ENCODE assay signal across 8 cellular contexts in genomic region chr16:68470461-68471150, GRCh38. TPM values are rescaled to one million over a fixed set of nuclear protein-coding genes. Genes with fewer than 3 reads are reported as not detected.
DNase-seq lines count a peak whose midpoint lies in the region; ATAC-seq, FAIRE-seq and TF ChIP-seq lines count a peak whose summit lies in the region.

No MANE protein-coding gene starts in this region.

- H3K4me2 ChIP-seq in astrocyte (ENCODE audit: low read length) = no peak overlapping the region
- peak overlapping the region; percentile 76 for H3K4me2 ChIP-seq in osteoblast (ENCODE audit: insufficient read depth, low read length)

- TF ChIP-seq CTCF in astrocyte (IDR thresholded peaks at IDR 0.05; ENCODE audit: insufficient read depth, low read depth, low read length) (no peak), osteoblast (IDR thresholded peaks at IDR 0.05; ENCODE audit: extremely low read depth, low read depth, low read length) (no peak), ovary (IDR thresholded peaks at IDR 0.05) (no peak)

- peaks cover 4% of the 10 kb centered on the region for H3K9me3 Mint-ChIP-seq in astrocyte (ENCODE audit: unreplicated experiment)

- FAIRE-seq in astrocyte (lab: Jason Lieb, UNC) = no peak

- peak; percentile 65 for TF ChIP-seq POLR2A in GM18505 (IDR thresholded peaks at IDR 0.05; ENCODE audit: borderline replicate concordance, extremely low read depth, insufficient read depth, insufficient read length)
- no peak for TF ChIP-seq POLR2A in ovary (IDR thresholded peaks at IDR 0.05)

- ATAC-seq in GM18505 (IDR thresholded peaks at IDR 0.05; ENCODE audit: unreplicated experiment) (peak; percentile 77), GM21529 (IDR thresholded peaks at IDR 0.05; ENCODE audit: unreplicated experiment) (peak; percentile 92)

- no peaks in the 10 kb centered on the region for H3K36me3 ChIP-seq in KOPT-K1 (ENCODE audit: insufficient read depth, low read length)
- no peaks in the 10 kb centered on the region for H3K36me3 ChIP-seq in astrocyte (ENCODE audit: insufficient read depth, low read length)
- H3K36me3 ChIP-seq in osteoblast (ENCODE audit: insufficient read depth, low read length) = no peaks in the 10 kb centered on the region
- no peaks in the 10 kb centered on the region for H3K36me3 ChIP-seq in ovary

- peaks cover 60% of the 10 kb centered on the region for H3K27me3 Mint-ChIP-seq in astrocyte (ENCODE audit: low read depth, unreplicated experiment)

- no peaks in the 10 kb centered on the region for H3K4me1 Mint-ChIP-seq in astrocyte (ENCODE audit: low read depth, unreplicated experiment)

- no peak for DNase-seq in astrocyte (ENCODE audit: low read depth)
- DNase-seq in osteoblast (ENCODE audit: insufficient read length, low spot score, missing footprints) = peak; percentile 37
- no peak for DNase-seq in NCI-H1436 treated with DMSO at 0.1 percent for 48 hours (lab: John Stamatoyannopoulos, UW)
- DNase-seq in T-helper 9 cell = no peak
- DNase-seq in ovary = no peak

- no peaks in the 10 kb centered on the region for H3K36me3 Mint-ChIP-seq in astrocyte (ENCODE audit: low read depth, unreplicated experiment)

- no peak for TF ChIP-seq EP300 in ovary (IDR thresholded peaks at IDR 0.05)

- peaks cover 23% of the 10 kb centered on the region for H3K27me3 ChIP-seq in astrocyte (ENCODE audit: insufficient read depth, low read length)
- peaks cover 38% of the 10 kb centered on the region for H3K27me3 ChIP-seq in osteoblast (ENCODE audit: insufficient read depth, low read length)
- H3K27me3 ChIP-seq in ovary = no peaks in the 10 kb centered on the region

- H2AFZ ChIP-seq in astrocyte (ENCODE audit: low read depth, low read length) (peak overlapping the region; percentile 16), osteoblast (ENCODE audit: low read length) (no peak overlapping the region)

- H3K9me3 ChIP-seq in KOPT-K1 (ENCODE audit: insufficient read depth, low read length, poor library complexity, severe bottlenecking) (no peaks in the 10 kb centered on the region), astrocyte (ENCODE audit: insufficient read depth, low read depth, low read length) (peaks cover 2% of the 10 kb centered on the region), osteoblast (ENCODE audit: low read depth, low read length) (no peaks in the 10 kb centered on the region), ovary (no peaks in the 10 kb centered on the region)

- H3K27ac Mint-ChIP-seq in astrocyte (ENCODE audit: unreplicated experiment) = no peak overlapping the region

- H4K20me1 ChIP-seq in astrocyte (ENCODE audit: insufficient read depth, low read length) (no peaks in the 10 kb centered on the region), osteoblast (ENCODE audit: insufficient read depth, low read length) (no peaks in the 10 kb centered on the region)

- H3K4me1 ChIP-seq in astrocyte (ENCODE audit: insufficient read depth, low read length) (no peaks in the 10 kb centered on the region), osteoblast (ENCODE audit: insufficient read depth, low read length) (no peaks in the 10 kb centered on the region), ovary (ENCODE audit: insufficient read depth) (peaks cover 5% of the 10 kb centered on the region)

- peak overlapping the region; percentile 67 for H3K27ac ChIP-seq in KOPT-K1 (ENCODE audit: low read depth, low read length, poor library complexity, severe bottlenecking)
- H3K27ac ChIP-seq in astrocyte (ENCODE audit: low read depth, low read length) = no peak overlapping the region
- H3K27ac ChIP-seq in osteoblast (ENCODE audit: low read depth, low read length) = no peak overlapping the region
- H3K27ac ChIP-seq in ovary = peak overlapping the region in 1 of 2 donors; percentile 56

- intact Hi-C loops in ovary (cut with DNase I) = no loop called here

- H3K4me3 Mint-ChIP-seq in astrocyte (ENCODE audit: unreplicated experiment) = no peak overlapping the region

- no peaks in the 10 kb centered on the region for H3K79me2 ChIP-seq in astrocyte (ENCODE audit: insufficient read depth, low read length)
- no peaks in the 10 kb centered on the region for H3K79me2 ChIP-seq in osteoblast (ENCODE audit: insufficient read depth, low read length)

- 20 to 31% (median 31%) methylated on average over 11 of the region's 11 CpGs for WGBS in ovary, 3 donors

- no peak overlapping the region for H3K4me3 ChIP-seq in astrocyte (ENCODE audit: insufficient read depth, low read depth, low read length)
- peak overlapping the region; percentile 55 for H3K4me3 ChIP-seq in osteoblast (ENCODE audit: insufficient read depth, low read length)
- no peak overlapping the region for H3K4me3 ChIP-seq in ovary

- H3K9ac ChIP-seq in astrocyte (ENCODE audit: low read length) = no peak overlapping the region

RNA-seq across cellular contexts. Expression of gene SMPD3, which starts 22.3 kb away (rescaled TPM):
- total RNA-seq in astrocyte (0.25 and 0.34 TPM in 2 replicates), osteoblast (0.72 TPM in 1 of 2 replicates, not detected in the other), ovary (10 to 100 TPM in 1 of 7 donors, 1 to 10 TPM in 5, under 1 TPM in 1; 0.72 to 31.4 (median 3.3) TPM)
- polyA plus RNA-seq in ovary = 1 to 10 TPM in 1 of 2 donors, under 1 TPM in 1; 0.40 to 1.6 TPM
